In the genomic region with DNA sequence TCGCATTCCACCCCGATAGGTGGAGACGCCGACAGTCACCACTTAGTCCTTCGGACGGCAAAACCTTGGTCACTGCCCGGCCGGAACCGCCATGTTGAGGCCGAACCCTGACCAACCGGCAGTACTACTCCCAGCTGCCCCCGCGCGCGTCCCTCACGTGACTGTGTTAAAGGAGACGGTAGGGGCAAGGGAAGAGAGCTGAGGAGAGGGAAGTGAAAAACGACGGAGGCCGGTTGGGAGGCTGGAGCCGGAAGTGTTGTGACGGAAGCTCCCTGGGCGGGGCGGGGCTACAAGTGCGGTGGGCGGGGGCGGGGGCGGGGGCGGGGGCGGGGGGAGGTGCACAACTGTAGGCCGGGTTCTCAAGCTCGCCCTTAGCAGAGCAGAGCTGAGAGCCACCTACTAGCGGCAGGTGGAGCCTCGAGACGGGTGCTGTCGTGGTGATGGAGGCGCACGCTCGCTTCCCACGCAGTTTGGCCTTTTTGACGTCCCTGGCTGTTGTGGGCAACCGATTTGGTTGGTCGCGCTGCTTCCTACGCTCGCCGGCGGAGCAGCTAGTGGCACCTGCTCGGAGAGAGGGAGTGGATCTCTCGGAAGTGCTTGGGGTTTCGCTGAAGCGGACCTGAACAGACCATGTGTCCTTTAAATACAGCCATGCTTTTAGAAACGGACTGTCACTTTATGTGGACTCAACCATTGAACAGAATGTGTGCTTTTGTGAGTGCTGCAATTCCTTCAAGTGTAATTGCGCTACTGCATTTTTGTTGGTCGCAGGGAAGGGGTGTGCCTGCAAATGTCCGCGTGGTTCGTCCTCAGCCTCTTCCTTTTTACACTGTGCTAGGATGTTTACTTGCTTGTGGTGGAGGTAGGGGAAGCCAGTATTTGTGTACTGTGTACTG, we compare ENCODE assay signal across 8 cellular contexts. TPM values are rescaled to one million over a fixed set of nuclear protein-coding genes. Genes with fewer than 3 reads are reported as not detected.
DNase-seq lines count a peak whose midpoint lies in the region; ATAC-seq and TF ChIP-seq lines count a peak whose summit lies in the region.

Gene TRAPPC8, minus strand, starts transcription at position 130 of the 896 bp plus-strand sequence. CDS start 364 bp downstream, outside the sequence.

- H3K4me1 ChIP-seq in parathyroid adenoma: peaks cover 6% of the 10 kb centered on the region
- peaks cover 0 to 47% (median 23%) of the 10 kb centered on the region in 4 donors for H3K4me1 ChIP-seq in tibial nerve

- peak within 1 kb of the TSS; percentile 75 for H3K27ac ChIP-seq in SU-DHL-6 (ENCODE audit: low read depth, low read length)
- peak within 1 kb of the TSS; percentile 88 for H3K27ac ChIP-seq in parathyroid adenoma
- H3K27ac ChIP-seq in tibial nerve: peak within 1 kb of the TSS; percentile 88 to 94 (median 92)

- H3K9me3 ChIP-seq in SU-DHL-6 (ENCODE audit: insufficient read depth, low read length) (no peaks in the 10 kb centered on the region), parathyroid adenoma (ENCODE audit: control insufficient read depth, low read length) (no peaks in the 10 kb centered on the region), tibial nerve (no peaks in the 10 kb centered on the region)

- H3F3A ChIP-seq in SU-DHL-6 (ENCODE audit: insufficient read depth): peaks cover 10% of the 10 kb centered on the region

- H3K27me3 ChIP-seq in SU-DHL-6 (ENCODE audit: low read length) (no peaks in the 10 kb centered on the region), parathyroid adenoma (ENCODE audit: control insufficient read depth, insufficient read depth, low read length) (no peaks in the 10 kb centered on the region), tibial nerve (no peaks in the 10 kb centered on the region)

- peak; percentile 71 to 96 for TF ChIP-seq EP300 in tibial nerve (IDR thresholded peaks at IDR 0.05)

- TF ChIP-seq CTCF in GM12872 (IDR thresholded peaks at IDR 0.05; ENCODE audit: insufficient read depth, low read depth, low read length) (0 out of 3 replicates have a peak, but pooled peaks have one; percentile 16), SU-DHL-6 (IDR thresholded peaks at IDR 0.05; ENCODE audit: insufficient read depth, low read length, poor library complexity, severe bottlenecking) (no peak), parathyroid adenoma (IDR thresholded peaks at IDR 0.05) (no peak), tibial nerve (IDR thresholded peaks at IDR 0.05) (peak in 1 of 5 experiments; percentile 31)

- H3K4me2 ChIP-seq in SU-DHL-6 (ENCODE audit: low read depth, low read length, poor library complexity, severe bottlenecking) (peak within 1 kb of the TSS; percentile 88), parathyroid adenoma (ENCODE audit: low read length) (peak within 1 kb of the TSS; percentile 91)

- intact Hi-C loops in Right ventricle myocardium superior (cut with DNase I): loop anchor here (10.0 kb wide), 1 partner anchor 142 kb away; no protein-coding TSS in a partner anchor

- peak within 1 kb of the TSS; percentile 88 for H2AFZ ChIP-seq in SU-DHL-6 (ENCODE audit: low read depth, low read length, severe bottlenecking)
- peak within 1 kb of the TSS; percentile 90 for H2AFZ ChIP-seq in parathyroid adenoma

- no peaks in the 10 kb centered on the region; the same call in 1 of the 2 replicates for H4K20me1 ChIP-seq in SU-DHL-6 (ENCODE audit: low read depth, low read length)

- DNase-seq in NCI-H128 (lab: John Stamatoyannopoulos, UW; ENCODE audit: unreplicated experiment) (peak; percentile 99), Right ventricle myocardium superior (peak; percentile 99), tibial nerve (ENCODE audit: low spot score in 2 of 2) (peak; percentile 97 to 99)
- peak; percentile 67 for DNase-seq in activated naive CD8-positive, alpha-beta T cell treated with anti-CD3 and anti-CD28 coated beads, Interleukin-2, amount 50 U/mL, for 16 hours (ENCODE audit: low read depth, low spot score)

- H3K4me3 ChIP-seq in SU-DHL-6 (ENCODE audit: insufficient read depth, low read length, poor library complexity, severe bottlenecking): peak within 1 kb of the TSS; percentile 77
- H3K4me3 ChIP-seq in parathyroid adenoma (ENCODE audit: low read depth, low read length): peak within 1 kb of the TSS; percentile 97
- H3K4me3 ChIP-seq in tibial nerve: peak within 1 kb of the TSS; percentile 76 to 97 (median 92)

- 0 to 1% methylated on average over 34 to 56 of the region's 58 CpGs for WGBS in tibial nerve, 2 donors

- ATAC-seq in HG02678 (IDR thresholded peaks at IDR 0.05; ENCODE audit: unreplicated experiment) (peak; percentile 84), Right ventricle myocardium superior (ENCODE audit: poor library complexity) (peak; percentile 98)

- no peaks in the 10 kb centered on the region for H3K9me2 ChIP-seq in SU-DHL-6 (replicated peaks; ENCODE audit: insufficient read depth, low read length)

- peak within 1 kb of the TSS; percentile 76 for H3K9ac ChIP-seq in SU-DHL-6 (ENCODE audit: low read length)
- peak within 1 kb of the TSS; percentile 55 for H3K9ac ChIP-seq in parathyroid adenoma

- H3K36me3 ChIP-seq in SU-DHL-6 (ENCODE audit: low read length) (no peaks in the 10 kb centered on the region), parathyroid adenoma (ENCODE audit: control insufficient read depth, insufficient read depth, low read length) (no peaks in the 10 kb centered on the region), tibial nerve (no peaks in the 10 kb centered on the region)

- peak; percentile 9 to 41 for TF ChIP-seq POLR2A in tibial nerve (IDR thresholded peaks at IDR 0.05)

- H3K79me2 ChIP-seq in SU-DHL-6 (ENCODE audit: insufficient read depth, low read length) (peaks cover 46% of the 10 kb centered on the region), parathyroid adenoma (peaks cover 25% of the 10 kb centered on the region)

RNA-seq across cellular contexts. Expression of gene TRAPPC8, which starts in this region (rescaled TPM):
- total RNA-seq in Right ventricle myocardium superior (34.1 TPM), tibial nerve (10 to 100 TPM; 25.3 to 51.6 (median 37.5) TPM)

Comparison
In these comparisons a context has a peak if more than half of its experiments do, and no peak if none do; other contexts are left out.
1. Peak in every context shown above with its lines: DNase-seq, ATAC-seq, H3K4me3 ChIP-seq and H3K27ac ChIP-seq.